In genomic region chr13:110874508-110874960, GRCh38 we compare ENCODE assay signal across 8 cellular contexts. TPM values are rescaled to one million over a fixed set of nuclear protein-coding genes. Genes with fewer than 3 reads are reported as not detected.
DNase-seq lines count a peak whose midpoint lies in the region; ATAC-seq and TF ChIP-seq lines count a peak whose summit lies in the region.

No MANE protein-coding gene starts in this region.

- H3K9me3 Mint-ChIP-seq in CD8-positive, alpha-beta memory T cell, result no peaks in the 10 kb centered on the region

- CTCF ChIA-PET in CD8-positive, alpha-beta memory T cell (lab: Charles Lee), result no interaction called here
- CTCF ChIA-PET in HEK293 (lab: Yijun Ruan, JAX), result no interaction called here

- TF ChIP-seq CTCF in HEK293 (tag by site-specific recombination; IDR thresholded peaks at IDR 0.05), result no peak

- no peaks in the 10 kb centered on the region for H3K36me3 Mint-ChIP-seq in CD8-positive, alpha-beta memory T cell

- H3K27me3 ChIP-seq in CD8-positive, alpha-beta memory T cell (ENCODE audit: insufficient read depth, low read length, poor library complexity, severe bottlenecking), result no peaks in the 10 kb centered on the region
- peaks cover 10 to 11% of the 10 kb centered on the region in 2 donors for H3K27me3 ChIP-seq in mucosa of rectum (ENCODE audit: control insufficient read depth in 2 of 2, insufficient read depth in 2 of 2, low read length in 2 of 2)

- H3K36me3 ChIP-seq in CD8-positive, alpha-beta memory T cell (ENCODE audit: insufficient read depth, low read length), result no peaks in the 10 kb centered on the region
- H3K36me3 ChIP-seq in HEK293 (ENCODE audit: control insufficient read depth in 2 of 2, insufficient read depth in 1 of 2, low read length in 2 of 2), result peaks cover 0 to 1% of the 10 kb centered on the region in 2 experiments; a peak in 1 of 3 replicates
- peaks cover under 1% of the 10 kb centered on the region in 2 donors for H3K36me3 ChIP-seq in mucosa of rectum (ENCODE audit: control insufficient read depth in 2 of 2, insufficient read depth in 2 of 2, low read length in 2 of 2)

- peaks cover 14% of the 10 kb centered on the region for H3K4me1 ChIP-seq in CD8-positive, alpha-beta memory T cell (ENCODE audit: insufficient read depth, low read length)
- no peaks in the 10 kb centered on the region; the same call in 1 of the 2 replicates for H3K4me1 ChIP-seq in HEK293 (ENCODE audit: control insufficient read depth, insufficient read depth, low read length)
- H3K4me1 ChIP-seq in mucosa of rectum (ENCODE audit: control insufficient read depth in 2 of 2, insufficient read depth in 2 of 2, low read length in 2 of 2), result peaks cover 14 to 16% of the 10 kb centered on the region in 2 donors

- peak overlapping the region; percentile 51 for H3K4me3 ChIP-seq in CD8-positive, alpha-beta memory T cell (ENCODE audit: low read length)
- H3K4me3 ChIP-seq in HEK293 (ENCODE audit: low read depth, low read length), result no peak overlapping the region; the same call in 1 of the 2 replicates
- peak overlapping the region; percentile 35 to 62 for H3K4me3 ChIP-seq in mucosa of rectum (ENCODE audit: low read length in 2 of 2)

- H3K4me3 Mint-ChIP-seq in CD8-positive, alpha-beta memory T cell, result peak overlapping the region; percentile 1 to 82 (median 70)

- peaks cover 13 to 30% of the 10 kb centered on the region in 2 donors for H3K27me3 Mint-ChIP-seq in CD8-positive, alpha-beta memory T cell

- peak overlapping the region in 3 of 8 donors; percentile 8 to 60 (median 39) for H3K27ac Mint-ChIP-seq in CD8-positive, alpha-beta memory T cell

- no peak overlapping the region for H3K9ac ChIP-seq in mucosa of rectum (ENCODE audit: low read depth in 1 of 2, low read length in 2 of 2)

- DNase-seq in CD8-positive, alpha-beta memory T cell, result peak in 2 of 5 donors; percentile 7 to 16
- DNase-seq in NCI-H460 (ENCODE audit: extremely low read depth, low read depth), result peak; percentile 41
- peak; percentile 44 for DNase-seq in activated CD8-positive, alpha-beta memory T cell treated with anti-CD3 and anti-CD28 coated beads, Interleukin-2, amount 50 U/mL, for 4 hours
- peak; percentile 38 for DNase-seq in stimulated activated CD8-positive, alpha-beta memory T cell treated with anti-CD3 and anti-CD28 coated beads, Interleukin-7, amount 100 ng/mL, for 24 hours (ENCODE audit: low read depth)

- POLR2A ChIA-PET in CD8-positive, alpha-beta memory T cell (lab: Charles Lee), result no interaction called here
- POLR2A ChIA-PET in HEK293 (lab: Yijun Ruan, JAX), result no interaction called here

- peaks cover 6 to 19% (median 7%) of the 10 kb centered on the region in 3 donors for H3K4me1 Mint-ChIP-seq in CD8-positive, alpha-beta memory T cell

- H3K9me3 ChIP-seq in CD8-positive, alpha-beta memory T cell (ENCODE audit: low read length), result no peaks in the 10 kb centered on the region
- H3K9me3 ChIP-seq in HEK293 (ENCODE audit: control insufficient read depth, insufficient read depth, low read depth, low read length), result no peaks in the 10 kb centered on the region
- H3K9me3 ChIP-seq in mucosa of rectum (ENCODE audit: control insufficient read depth in 2 of 2, low read length in 2 of 2), result no peaks in the 10 kb centered on the region

- no peak overlapping the region for H3K27ac ChIP-seq in CD8-positive, alpha-beta memory T cell (ENCODE audit: low read depth, low read length)
- H3K27ac ChIP-seq in HEK293 (ENCODE audit: extremely low read depth, low read depth, low read length), result no peak overlapping the region
- H3K27ac ChIP-seq in mucosa of rectum (ENCODE audit: low read depth in 2 of 2, low read length in 2 of 2), result no peak overlapping the region

- ATAC-seq in esophagus mucosa (peak; percentile 66), HG03196 (IDR thresholded peaks at IDR 0.05; ENCODE audit: unreplicated experiment) (no peak)

TF ChIP-seq in HEK293, 187 proteins besides CTCF, POLR2A, EP300 and RAD21 (continues in another document):
- TF ChIP-seq ZNF670 (tag by site-specific recombination; IDR thresholded peaks at IDR 0.05; ENCODE audit: low read depth) (no peak), KLF1 (tag by site-specific recombination; IDR thresholded peaks at IDR 0.05) (peak; percentile 69), SP2 (tag by site-specific recombination; IDR thresholded peaks at IDR 0.05) (peak; percentile 73), ZFHX2 (tag by site-specific recombination; conservative IDR thresholded peaks at IDR 0.05) (0 out of 2 replicates have a peak, but pooled peaks have one; percentile 9), PRDM1 (tag by site-specific recombination; IDR thresholded peaks at IDR 0.05) (no peak), KLF9 (tag by site-specific recombination; IDR thresholded peaks at IDR 0.05; ENCODE audit: low read depth) (0 out of 2 replicates have a peak, but pooled peaks have one; percentile 52), ZNF391 (tag by site-specific recombination; IDR thresholded peaks at IDR 0.05; ENCODE audit: borderline replicate concordance, low read depth) (no peak; the same call in 1 of the 2 replicates), PATZ1 (tag by site-specific recombination; IDR thresholded peaks at IDR 0.05) (peak; percentile 53), ZNF335 (tag by site-specific recombination; conservative IDR thresholded peaks at IDR 0.05) (no peak), ZNF596 (tag by site-specific recombination; IDR thresholded peaks at IDR 0.05) (no peak), ZNF157 (tag by site-specific recombination; IDR thresholded peaks at IDR 0.05) (no peak), IKZF3 (tag by site-specific recombination; IDR thresholded peaks at IDR 0.05) (peak; percentile 57; the same call in 1 of the 2 replicates), ZNF560 (tag by site-specific recombination; IDR thresholded peaks at IDR 0.05; ENCODE audit: borderline replicate concordance) (0 out of 2 replicates have a peak, but pooled peaks have one; percentile 45)
- TF ChIP-seq, protein P1, sequence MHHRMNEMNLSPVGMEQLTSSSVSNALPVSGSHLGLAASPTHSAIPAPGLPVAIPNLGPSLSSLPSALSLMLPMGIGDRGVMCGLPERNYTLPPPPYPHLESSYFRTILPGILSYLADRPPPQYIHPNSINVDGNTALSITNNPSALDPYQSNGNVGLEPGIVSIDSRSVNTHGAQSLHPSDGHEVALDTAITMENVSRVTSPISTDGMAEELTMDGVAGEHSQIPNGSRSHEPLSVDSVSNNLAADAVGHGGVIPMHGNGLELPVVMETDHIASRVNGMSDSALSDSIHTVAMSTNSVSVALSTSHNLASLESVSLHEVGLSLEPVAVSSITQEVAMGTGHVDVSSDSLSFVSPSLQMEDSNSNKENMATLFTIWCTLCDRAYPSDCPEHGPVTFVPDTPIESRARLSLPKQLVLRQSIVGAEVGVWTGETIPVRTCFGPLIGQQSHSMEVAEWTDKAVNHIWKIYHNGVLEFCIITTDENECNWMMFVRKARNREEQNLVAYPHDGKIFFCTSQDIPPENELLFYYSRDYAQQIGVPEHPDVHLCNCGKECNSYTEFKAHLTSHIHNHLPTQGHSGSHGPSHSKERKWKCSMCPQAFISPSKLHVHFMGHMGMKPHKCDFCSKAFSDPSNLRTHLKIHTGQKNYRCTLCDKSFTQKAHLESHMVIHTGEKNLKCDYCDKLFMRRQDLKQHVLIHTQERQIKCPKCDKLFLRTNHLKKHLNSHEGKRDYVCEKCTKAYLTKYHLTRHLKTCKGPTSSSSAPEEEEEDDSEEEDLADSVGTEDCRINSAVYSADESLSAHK (tag by site-specific recombination; IDR thresholded peaks at IDR 0.05), result peak; percentile 97
- TF ChIP-seq, protein P2, sequence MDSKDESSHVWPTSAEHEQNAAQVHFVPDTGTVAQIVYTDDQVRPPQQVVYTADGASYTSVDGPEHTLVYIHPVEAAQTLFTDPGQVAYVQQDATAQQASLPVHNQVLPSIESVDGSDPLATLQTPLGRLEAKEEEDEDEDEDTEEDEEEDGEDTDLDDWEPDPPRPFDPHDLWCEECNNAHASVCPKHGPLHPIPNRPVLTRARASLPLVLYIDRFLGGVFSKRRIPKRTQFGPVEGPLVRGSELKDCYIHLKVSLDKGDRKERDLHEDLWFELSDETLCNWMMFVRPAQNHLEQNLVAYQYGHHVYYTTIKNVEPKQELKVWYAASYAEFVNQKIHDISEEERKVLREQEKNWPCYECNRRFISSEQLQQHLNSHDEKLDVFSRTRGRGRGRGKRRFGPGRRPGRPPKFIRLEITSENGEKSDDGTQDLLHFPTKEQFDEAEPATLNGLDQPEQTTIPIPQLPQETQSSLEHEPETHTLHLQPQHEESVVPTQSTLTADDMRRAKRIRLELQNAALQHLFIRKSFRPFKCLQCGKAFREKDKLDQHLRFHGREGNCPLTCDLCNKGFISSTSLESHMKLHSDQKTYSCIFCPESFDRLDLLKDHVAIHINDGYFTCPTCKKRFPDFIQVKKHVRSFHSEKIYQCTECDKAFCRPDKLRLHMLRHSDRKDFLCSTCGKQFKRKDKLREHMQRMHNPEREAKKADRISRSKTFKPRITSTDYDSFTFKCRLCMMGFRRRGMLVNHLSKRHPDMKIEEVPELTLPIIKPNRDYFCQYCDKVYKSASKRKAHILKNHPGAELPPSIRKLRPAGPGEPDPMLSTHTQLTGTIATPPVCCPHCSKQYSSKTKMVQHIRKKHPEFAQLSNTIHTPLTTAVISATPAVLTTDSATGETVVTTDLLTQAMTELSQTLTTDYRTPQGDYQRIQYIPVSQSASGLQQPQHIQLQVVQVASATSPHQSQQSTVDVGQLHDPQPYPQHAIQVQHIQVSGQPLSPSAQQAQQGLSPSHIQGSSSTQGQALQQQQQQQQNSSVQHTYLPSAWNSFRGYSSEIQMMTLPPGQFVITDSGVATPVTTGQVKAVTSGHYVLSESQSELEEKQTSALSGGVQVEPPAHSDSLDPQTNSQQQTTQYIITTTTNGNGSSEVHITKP (tag by site-specific recombination; IDR thresholded peaks at IDR 0.05), result peak; percentile 71

RNA-seq across cellular contexts. Expression of gene ANKRD10, which starts 40.3 kb away (rescaled TPM):
- 10 to 100 TPM; 65.4 to 76.1 TPM for total RNA-seq in CD8-positive, alpha-beta memory T cell
- 65.8 TPM for polyA plus RNA-seq in CD8-positive, alpha-beta memory T cell
- total RNA-seq in NCI-H460 (2014; rRNA removed; shearing (Covaris generic)), result 42.1 and 51.5 TPM in 2 replicates
- 192 and 196 TPM in 2 replicates for polyA plus RNA-seq in NCI-H460 (2014; cell fraction: nucleus; rRNA removed)
- total RNA-seq in esophagus mucosa, result 24.3 TPM
